In genomic region chr2:164014791-164015190, GRCh38 we compare ENCODE assay signal across 30 cellular contexts.
DNase-seq lines count a peak whose midpoint lies in the region; ATAC-seq and TF ChIP-seq lines count a peak whose summit lies in the region.
"Had no signal": no experiment of that assay in that cellular context is flagged by ENCODE, and none has a peak within 500 bp of the region (broad histone marks: within the 10 kb centered on the region; RNA-seq: fewer than 3 reads in every experiment).

No MANE protein-coding gene starts in this region.

- no peaks in the 10 kb centered on the region for H3K27me3 Mint-ChIP-seq in neural crest cell (ENCODE audit: low read depth)
- H3K27me3 Mint-ChIP-seq in activated CD4-positive, alpha-beta T cell treated with anti-CD3 and anti-CD28 coated beads for 36 hours: no peaks in the 10 kb centered on the region
- no peaks in the 10 kb centered on the region for H3K27me3 Mint-ChIP-seq in activated naive CD4-positive, alpha-beta T cell treated with anti-CD3 and anti-CD28 coated beads for 36 hours (ENCODE audit: low read depth)
- H3K27me3 Mint-ChIP-seq: activated CD4-positive, alpha-beta T cell treated with anti-CD3 and anti-CD28 coated beads, Interleukin-2, amount 10 ng/mL, durations not matched to agents 24 days and 14 days; activated naive CD8-positive, alpha-beta T cell treated with anti-CD3 and anti-CD28 coated beads for 36 hours had no signal

- H3K9ac ChIP-seq in OCI-LY3 (ENCODE audit: low read length): no peak overlapping the region
- H3K9ac ChIP-seq: parathyroid adenoma had no signal

- H3K27ac ChIP-seq in OCI-LY3 (ENCODE audit: low read length): no peak overlapping the region
- H3K27ac ChIP-seq in ectodermal cell (ENCODE audit: insufficient read depth, low read depth, low read length, poor library complexity, severe bottlenecking): peak overlapping the region; percentile 87
- peak overlapping the region; percentile 85 for H3K27ac ChIP-seq in substantia nigra (ENCODE audit: low read depth, low read length, poor library complexity, severe bottlenecking)
- H3K27ac ChIP-seq: lower lobe of right lung, parathyroid adenoma, Peyer's patch, right lobe of liver had no signal

- H3K79me2 ChIP-seq in OCI-LY3 (ENCODE audit: low read length): no peaks in the 10 kb centered on the region
- H3K79me2 ChIP-seq: parathyroid adenoma had no signal

- H2AFZ ChIP-seq in OCI-LY3 (ENCODE audit: low read depth, low read length): no peak overlapping the region

- DNase-seq in neural crest cell (ENCODE audit: low read depth, low spot score) (no peak), substantia nigra (lab: John Stamatoyannopoulos, UW) (no peak), SK-N-DZ (ENCODE audit: low spot score) (no peak)
- DNase-seq in activated CD4-positive, alpha-beta T cell treated with anti-CD3 and anti-CD28 coated beads for 36 hours: no peak
- no peak for DNase-seq in activated naive CD4-positive, alpha-beta T cell treated with anti-CD3 and anti-CD28 coated beads for 36 hours
- DNase-seq: activated CD4-positive, alpha-beta T cell treated with anti-CD3 and anti-CD28 coated beads, Interleukin-2, amount 10 ng/mL, durations not matched to agents 24 days and 14 days; activated effector memory CD4-positive, alpha-beta T cell treated with Interleukin-2 at 50 U/mL for 16 hours; activated naive CD8-positive, alpha-beta T cell treated with anti-CD3 and anti-CD28 coated beads for 36 hours; cortex of kidney; foreskin fibroblast; HCEC 1CT; Karpas-422; kidney; lower lobe of right lung; natural killer cell; NCI-H1417 treated with DMSO at 0.1 percent for 48 hours; NCI-H2029 treated with DMSO at 0.1 percent for 48 hours; NCI-H226; Peyer's patch; right lobe of liver; stimulated activated CD4-positive, alpha-beta T cell treated with anti-CD3 and anti-CD28 coated beads, Interleukin-15, amount 100 ng/mL, for 24 hours; T1000 had no signal

- CTCF ChIA-PET in activated CD4-positive, alpha-beta T cell treated with anti-CD3 and anti-CD28 coated beads for 36 hours (lab: Charles Lee): interaction anchor here (1.4 kb wide), 1 partner anchor 11 kb away, joined by 3 read pairs; no protein-coding TSS in a partner anchor
- CTCF ChIA-PET in activated naive CD4-positive, alpha-beta T cell treated with anti-CD3 and anti-CD28 coated beads for 36 hours (lab: Charles Lee): no interaction called here

- 86% methylated on average over 1 of the region's 1 CpG; no CpG with 5 or more reads in 1 of the 2 experiments for WGBS in ectodermal cell, 2 experiments

- H3K9me3 Mint-ChIP-seq in neural crest cell: no peaks in the 10 kb centered on the region
- H3K9me3 Mint-ChIP-seq in activated CD4-positive, alpha-beta T cell treated with anti-CD3 and anti-CD28 coated beads for 36 hours (ENCODE audit: low read depth): peaks cover 1% of the 10 kb centered on the region
- H3K9me3 Mint-ChIP-seq in activated naive CD4-positive, alpha-beta T cell treated with anti-CD3 and anti-CD28 coated beads for 36 hours: no peaks in the 10 kb centered on the region
- H3K9me3 Mint-ChIP-seq: activated CD4-positive, alpha-beta T cell treated with anti-CD3 and anti-CD28 coated beads, Interleukin-2, amount 10 ng/mL, durations not matched to agents 24 days and 14 days had no signal

- H3K27me3 ChIP-seq in OCI-LY3 (ENCODE audit: low read depth, low read length): peaks cover 39% of the 10 kb centered on the region
- no peaks in the 10 kb centered on the region for H3K27me3 ChIP-seq in ectodermal cell (ENCODE audit: control insufficient read depth, insufficient read depth, low read length, poor library complexity, severe bottlenecking)
- H3K27me3 ChIP-seq: ascending aorta, esophagus muscularis mucosa, Peyer's patch, right lobe of liver had no signal

- TF ChIP-seq CTCF in OCI-LY3 (IDR thresholded peaks at IDR 0.05; ENCODE audit: low read depth, low read length) (no peak), neural crest cell (conservative IDR thresholded peaks at IDR 0.05) (no peak)

- ATAC-seq in HG03571 (IDR thresholded peaks at IDR 0.05; ENCODE audit: unreplicated experiment): no peak
- no peak for ATAC-seq in activated CD4-positive, alpha-beta T cell treated with anti-CD3 and anti-CD28 coated beads for 36 hours
- ATAC-seq: natural killer cell; stimulated activated effector memory CD8-positive, alpha-beta T cell treated with anti-CD3 and anti-CD28 coated beads, Interleukin-12 subunit alpha, Interleukin-12 subunit beta, amount 100 ng/mL, for 72 hours had no signal

- no peaks in the 10 kb centered on the region for H3K36me3 Mint-ChIP-seq in neural crest cell (ENCODE audit: low read depth)
- no peaks in the 10 kb centered on the region for H3K36me3 Mint-ChIP-seq in activated CD4-positive, alpha-beta T cell treated with anti-CD3 and anti-CD28 coated beads for 36 hours (ENCODE audit: low read depth)
- no peaks in the 10 kb centered on the region for H3K36me3 Mint-ChIP-seq in activated naive CD4-positive, alpha-beta T cell treated with anti-CD3 and anti-CD28 coated beads for 36 hours (ENCODE audit: low read depth)
- H3K36me3 Mint-ChIP-seq: activated naive CD8-positive, alpha-beta T cell treated with anti-CD3 and anti-CD28 coated beads for 36 hours; CD14-positive monocyte; natural killer cell; stimulated activated effector memory CD8-positive, alpha-beta T cell treated with anti-CD3 and anti-CD28 coated beads, Interleukin-12 subunit alpha, Interleukin-12 subunit beta, amount 100 ng/mL, for 72 hours had no signal

- H3K4me1 Mint-ChIP-seq in neural crest cell: peaks cover 53% of the 10 kb centered on the region
- no peaks in the 10 kb centered on the region for H3K4me1 Mint-ChIP-seq in activated CD4-positive, alpha-beta T cell treated with anti-CD3 and anti-CD28 coated beads for 36 hours
- H3K4me1 Mint-ChIP-seq in activated naive CD4-positive, alpha-beta T cell treated with anti-CD3 and anti-CD28 coated beads for 36 hours (ENCODE audit: low read depth): no peaks in the 10 kb centered on the region
- H3K4me1 Mint-ChIP-seq: activated CD4-positive, alpha-beta T cell treated with anti-CD3 and anti-CD28 coated beads, Interleukin-2, amount 10 ng/mL, durations not matched to agents 24 days and 14 days; activated naive CD8-positive, alpha-beta T cell treated with anti-CD3 and anti-CD28 coated beads for 36 hours; CD14-positive monocyte; natural killer cell; stimulated activated effector memory CD8-positive, alpha-beta T cell treated with anti-CD3 and anti-CD28 coated beads, Interleukin-12 subunit alpha, Interleukin-12 subunit beta, amount 100 ng/mL, for 72 hours had no signal

- H3K27ac Mint-ChIP-seq in neural crest cell (ENCODE audit: unreplicated experiment): peak overlapping the region; percentile 93
- no peak overlapping the region for H3K27ac Mint-ChIP-seq in activated CD4-positive, alpha-beta T cell treated with anti-CD3 and anti-CD28 coated beads for 36 hours
- no peak overlapping the region for H3K27ac Mint-ChIP-seq in activated naive CD4-positive, alpha-beta T cell treated with anti-CD3 and anti-CD28 coated beads for 36 hours
- H3K27ac Mint-ChIP-seq: activated CD4-positive, alpha-beta T cell treated with anti-CD3 and anti-CD28 coated beads, Interleukin-2, amount 10 ng/mL, durations not matched to agents 24 days and 14 days; activated naive CD8-positive, alpha-beta T cell treated with anti-CD3 and anti-CD28 coated beads for 36 hours; CD14-positive monocyte; natural killer cell; stimulated activated effector memory CD8-positive, alpha-beta T cell treated with anti-CD3 and anti-CD28 coated beads, Interleukin-12 subunit alpha, Interleukin-12 subunit beta, amount 100 ng/mL, for 72 hours had no signal

- H3K4me1 ChIP-seq in OCI-LY3 (ENCODE audit: low read length) (peaks cover 20% of the 10 kb centered on the region), ectodermal cell (ENCODE audit: control insufficient read depth, insufficient read depth, low read length) (peaks cover 16% of the 10 kb centered on the region)
- H3K4me1 ChIP-seq: esophagus muscularis mucosa, lower lobe of right lung, Peyer's patch, right lobe of liver had no signal

- H3K36me3 ChIP-seq in OCI-LY3 (replicated peaks; ENCODE audit: low read depth, low read length): no peaks in the 10 kb centered on the region
- no peaks in the 10 kb centered on the region for H3K36me3 ChIP-seq in ectodermal cell (ENCODE audit: control insufficient read depth, insufficient read depth, low read length)
- H3K36me3 ChIP-seq: ascending aorta, esophagus muscularis mucosa, lower lobe of right lung, Peyer's patch, right lobe of liver had no signal

- peak overlapping the region; percentile 84 for H3K4me2 ChIP-seq in OCI-LY3 (ENCODE audit: low read length)

- POLR2A ChIA-PET in activated CD4-positive, alpha-beta T cell treated with anti-CD3 and anti-CD28 coated beads for 36 hours (lab: Charles Lee): no interaction called here

- H3K9me3 ChIP-seq in OCI-LY3 (ENCODE audit: insufficient read depth, low read length) (no peaks in the 10 kb centered on the region), ectodermal cell (ENCODE audit: control insufficient read depth, low read length) (no peaks in the 10 kb centered on the region)
- H3K9me3 ChIP-seq: ascending aorta, esophagus muscularis mucosa, lower lobe of right lung, Peyer's patch, right lobe of liver had no signal

- H3K4me3 Mint-ChIP-seq in neural crest cell: peak overlapping the region; percentile 77
- no peak overlapping the region for H3K4me3 Mint-ChIP-seq in activated CD4-positive, alpha-beta T cell treated with anti-CD3 and anti-CD28 coated beads for 36 hours
- no peak overlapping the region for H3K4me3 Mint-ChIP-seq in activated naive CD4-positive, alpha-beta T cell treated with anti-CD3 and anti-CD28 coated beads for 36 hours
- H3K4me3 Mint-ChIP-seq: activated CD4-positive, alpha-beta T cell treated with anti-CD3 and anti-CD28 coated beads, Interleukin-2, amount 10 ng/mL, durations not matched to agents 24 days and 14 days; activated naive CD8-positive, alpha-beta T cell treated with anti-CD3 and anti-CD28 coated beads for 36 hours; CD14-positive monocyte; natural killer cell; stimulated activated effector memory CD8-positive, alpha-beta T cell treated with anti-CD3 and anti-CD28 coated beads, Interleukin-12 subunit alpha, Interleukin-12 subunit beta, amount 100 ng/mL, for 72 hours had no signal

- intact Hi-C loops in activated CD4-positive, alpha-beta T cell treated with anti-CD3 and anti-CD28 coated beads for 36 hours (cut with DNase I, micrococcal nuclease): no loop called here
- intact Hi-C loops in activated naive CD4-positive, alpha-beta T cell treated with anti-CD3 and anti-CD28 coated beads for 36 hours (cut with micrococcal nuclease): no loop called here

- H3K4me3 ChIP-seq in OCI-LY3 (ENCODE audit: low read length) (peak overlapping the region; percentile 69), ectodermal cell (ENCODE audit: insufficient read depth, low read depth, low read length) (no peak overlapping the region)
- H3K4me3 ChIP-seq: ascending aorta, lower lobe of right lung, Peyer's patch, right lobe of liver had no signal

- H4K20me1 ChIP-seq in OCI-LY3 (ENCODE audit: insufficient read depth, low read length): no peaks in the 10 kb centered on the region
